ENCODE assay signal across 1 cellular context in the genomic region with DNA sequence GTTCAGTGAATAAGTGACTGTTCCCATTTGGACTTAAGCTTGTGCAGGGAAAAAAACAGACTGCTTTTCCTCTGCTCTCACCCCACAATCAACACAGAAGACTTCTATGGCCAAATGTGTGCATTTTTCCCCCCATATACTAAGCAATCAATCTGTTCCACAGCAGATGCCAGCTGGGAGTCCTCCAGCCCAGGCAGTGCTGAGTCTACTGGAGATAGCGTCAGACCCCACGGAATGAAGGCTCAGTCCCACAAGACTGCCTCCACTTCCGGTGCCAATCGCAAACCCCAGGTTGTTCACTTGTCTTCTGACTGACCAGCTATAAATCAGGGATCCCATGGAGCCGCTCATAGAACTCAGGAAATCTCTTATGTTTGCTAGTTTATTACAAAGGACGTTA.
TF ChIP-seq lines count a peak whose summit lies in the region.

No MANE protein-coding gene starts in this region.

TF ChIP-seq in IMR-90, 13 proteins besides CTCF, POLR2A, EP300 and RAD21 (continued from another document):
- TF ChIP-seq MXI1 (IDR thresholded peaks at IDR 0.05; ENCODE audit: borderline replicate concordance, low read depth, low read length) (no peak), RFX5 (IDR thresholded peaks at IDR 0.05; ENCODE audit: low read depth, low read length) (no peak), ELK1 (IDR thresholded peaks at IDR 0.05; ENCODE audit: borderline replicate concordance, low read depth, low read length) (no peak), CEBPB (IDR thresholded peaks at IDR 0.05; ENCODE audit: low read depth, low read length) (no peak)
- TF ChIP-seq, protein P1, sequence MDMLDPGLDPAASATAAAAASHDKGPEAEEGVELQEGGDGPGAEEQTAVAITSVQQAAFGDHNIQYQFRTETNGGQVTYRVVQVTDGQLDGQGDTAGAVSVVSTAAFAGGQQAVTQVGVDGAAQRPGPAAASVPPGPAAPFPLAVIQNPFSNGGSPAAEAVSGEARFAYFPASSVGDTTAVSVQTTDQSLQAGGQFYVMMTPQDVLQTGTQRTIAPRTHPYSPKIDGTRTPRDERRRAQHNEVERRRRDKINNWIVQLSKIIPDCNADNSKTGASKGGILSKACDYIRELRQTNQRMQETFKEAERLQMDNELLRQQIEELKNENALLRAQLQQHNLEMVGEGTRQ (IDR thresholded peaks at IDR 0.05; ENCODE audit: low read depth, low read length) = no peak
